ENCODE assay signal across 7 cellular contexts in genomic region chr4:120440730-120441129, GRCh38.
"Had no signal": no experiment of that assay in that cellular context is flagged by ENCODE, and none has a peak within 500 bp of the region (broad histone marks: within the 10 kb centered on the region; RNA-seq: fewer than 3 reads in every experiment).

No MANE protein-coding gene starts in this region.

- FAIRE-seq: K562 had no signal

- H3K27ac ChIP-seq: GM23248 had no signal

- H3K9ac ChIP-seq: GM23248 had no signal

- H3K9me3 ChIP-seq: HAP-1 had no signal

- H3K4me3 ChIP-seq: GM23248, HAP-1, K562 had no signal

- DNase-seq: GM23248, H7, IMR-90, KG1 had no signal

- H2AFZ ChIP-seq: GM23248 had no signal

- H3K4me1 ChIP-seq: HAP-1 had no signal

- H3K36me3 ChIP-seq: HAP-1 had no signal

- ATAC-seq: HCT116, K562 had no signal
